Comparison of ENCODE assay signal across 1 cellular context in genomic region chr14:92121670-92122350, GRCh38.
TF ChIP-seq lines count a peak whose summit lies in the region.

TSS of gene CPSF2 (plus strand) at chr14:92121969. CDS start at chr14:92130985, 9,016 bp downstream.
TSS of gene NDUFB1 (minus strand) at chr14:92121706. CDS start at chr14:92117637, 4,069 bp downstream.

TF ChIP-seq in HepG2, 621 proteins besides CTCF, POLR2A, EP300 and RAD21 (continued from another document and continues in another):
- TF ChIP-seq ZBTB10 (CRISPR knock-in tag; IDR thresholded peaks at IDR 0.05; ENCODE audit: borderline replicate concordance), result no peak; the same call in 1 of the 2 replicates
- TF ChIP-seq TAF15 (IDR thresholded peaks at IDR 0.05; ENCODE audit: low read depth, low read length, poor library complexity, severe bottlenecking), result peak; percentile 33
- TF ChIP-seq AHDC1 (CRISPR knock-in tag; IDR thresholded peaks at IDR 0.05; ENCODE audit: borderline replicate concordance), result peak; percentile 27; the same call in 1 of the 2 replicates
- no peak; the same call in 1 of the 2 replicates for TF ChIP-seq ZNF280B (CRISPR knock-in tag; IDR thresholded peaks at IDR 0.05; ENCODE audit: borderline replicate concordance)
- TF ChIP-seq DDIT3 (CRISPR knock-in tag; IDR thresholded peaks at IDR 0.05), result no peak
- no peak for TF ChIP-seq MIXL1 (CRISPR knock-in tag; IDR thresholded peaks at IDR 0.05)
- TF ChIP-seq ZNF775 (CRISPR knock-in tag; IDR thresholded peaks at IDR 0.05; ENCODE audit: borderline replicate concordance), result no peak
- TF ChIP-seq ZNF816 (CRISPR knock-in tag; IDR thresholded peaks at IDR 0.05; ENCODE audit: borderline replicate concordance), result peak; percentile 82
- no peak for TF ChIP-seq ZNF672 (CRISPR knock-in tag; IDR thresholded peaks at IDR 0.05)
- TF ChIP-seq SNAI1 (CRISPR knock-in tag; IDR thresholded peaks at IDR 0.05; ENCODE audit: borderline replicate concordance), result no peak
- TF ChIP-seq ARNT (IDR thresholded peaks at IDR 0.05), result no peak
- no peak for TF ChIP-seq NAIF1 (CRISPR knock-in tag; IDR thresholded peaks at IDR 0.05; ENCODE audit: borderline replicate concordance)
- TF ChIP-seq TGIF2 (CRISPR knock-in tag; IDR thresholded peaks at IDR 0.05), result no peak
- no peak for TF ChIP-seq MBD4 (IDR thresholded peaks at IDR 0.05; ENCODE audit: borderline replicate concordance, low read length)
- TF ChIP-seq FOXA1 (IDR thresholded peaks at IDR 0.05), result no peak
- no peak; the same call in 1 of the 2 replicates for TF ChIP-seq FOXA1 (CRISPR knock-in tag; IDR thresholded peaks at IDR 0.05)
- TF ChIP-seq ATF2 (CRISPR knock-in tag; IDR thresholded peaks at IDR 0.05), result no peak
- no peak for TF ChIP-seq ZBTB49 (CRISPR knock-in tag; IDR thresholded peaks at IDR 0.05; ENCODE audit: borderline replicate concordance)
- no peak for TF ChIP-seq ZNF619 (CRISPR knock-in tag; IDR thresholded peaks at IDR 0.05)
- 0 out of 2 replicates have a peak, but pooled peaks have one; percentile 56 for TF ChIP-seq ZBTB43 (CRISPR knock-in tag; conservative IDR thresholded peaks at IDR 0.05)
- TF ChIP-seq ZNF670 (CRISPR knock-in tag; IDR thresholded peaks at IDR 0.05; ENCODE audit: borderline replicate concordance), result peak; percentile 44; the same call in 1 of the 2 replicates
- peak; percentile 54; the same call in 1 of the 2 replicates for TF ChIP-seq ZBTB20 (CRISPR knock-in tag; IDR thresholded peaks at IDR 0.05; ENCODE audit: borderline replicate concordance, low read depth)
- TF ChIP-seq ZNF703 (CRISPR knock-in tag; IDR thresholded peaks at IDR 0.05; ENCODE audit: borderline replicate concordance), result peak; percentile 91
- TF ChIP-seq TRAFD1 (CRISPR knock-in tag; IDR thresholded peaks at IDR 0.05; ENCODE audit: borderline replicate concordance), result no peak
- no peak for TF ChIP-seq SNAPC2 (CRISPR knock-in tag; IDR thresholded peaks at IDR 0.05)
- peak; percentile 57 for TF ChIP-seq ZNF777 (CRISPR knock-in tag; IDR thresholded peaks at IDR 0.05)
- TF ChIP-seq DNMT3B (CRISPR knock-in tag; conservative IDR thresholded peaks at IDR 0.05), result no peak
- peak; percentile 70; the same call in 1 of the 2 replicates for TF ChIP-seq MXD3 (CRISPR knock-in tag; IDR thresholded peaks at IDR 0.05)
- TF ChIP-seq U2AF2 (IDR thresholded peaks at IDR 0.05; ENCODE audit: low read depth, low read length), result no peak
- TF ChIP-seq HES4 (CRISPR knock-in tag; IDR thresholded peaks at IDR 0.05; ENCODE audit: borderline replicate concordance), result peak; percentile 64; the same call in 1 of the 2 replicates
- peak; percentile 45; the same call in 1 of the 2 replicates for TF ChIP-seq ZNF580 (CRISPR knock-in tag; IDR thresholded peaks at IDR 0.05; ENCODE audit: borderline replicate concordance, low read depth)
- no peak for TF ChIP-seq ZNF597 (CRISPR knock-in tag; IDR thresholded peaks at IDR 0.05)
- no peak for TF ChIP-seq NCOA2 (CRISPR knock-in tag; IDR thresholded peaks at IDR 0.05)
- no peak for TF ChIP-seq KAT2B (IDR thresholded peaks at IDR 0.05; ENCODE audit: borderline replicate concordance, low read depth, low read length)
- peak; percentile 92 for TF ChIP-seq ZMAT3 (CRISPR knock-in tag; conservative IDR thresholded peaks at IDR 0.05)
- TF ChIP-seq SALL1 (CRISPR knock-in tag; IDR thresholded peaks at IDR 0.05), result peak; percentile 77
- TF ChIP-seq SRF (IDR thresholded peaks at IDR 0.05; ENCODE audit: low read depth, low read length), result no peak
- TF ChIP-seq ZNF431 (CRISPR knock-in tag; IDR thresholded peaks at IDR 0.05; ENCODE audit: borderline replicate concordance, low read depth), result no peak
- no peak for TF ChIP-seq ESRRA (CRISPR knock-in tag; IDR thresholded peaks at IDR 0.05; ENCODE audit: low read depth)
- peak; percentile 22; the same call in 1 of the 2 replicates for TF ChIP-seq ZFP90 (CRISPR knock-in tag; IDR thresholded peaks at IDR 0.05; ENCODE audit: borderline replicate concordance)
- TF ChIP-seq MXD4 (CRISPR knock-in tag; IDR thresholded peaks at IDR 0.05), result no peak
- TF ChIP-seq SAP130 (CRISPR knock-in tag; IDR thresholded peaks at IDR 0.05; ENCODE audit: low read depth), result peak; percentile 72
- no peak for TF ChIP-seq ZBTB1 (CRISPR knock-in tag; IDR thresholded peaks at IDR 0.05; ENCODE audit: borderline replicate concordance)
- no peak for TF ChIP-seq CENPT (CRISPR knock-in tag; IDR thresholded peaks at IDR 0.05; ENCODE audit: low read depth)
